In genomic region chr19:41785653-41786052, GRCh38 we compare ENCODE assay signal across 8 cellular contexts. TPM values are rescaled to one million over a fixed set of nuclear protein-coding genes. Genes with fewer than 3 reads are reported as not detected.
DNase-seq lines count a peak whose midpoint lies in the region; ATAC-seq and TF ChIP-seq lines count a peak whose summit lies in the region.

No MANE protein-coding gene starts in this region.

- H3K4me3 ChIP-seq in SK-N-MC: peak overlapping the region; percentile 57

- DNase-seq in GM10266 (ENCODE audit: extremely low spot score) (peak; percentile 78), NCI-H1092 treated with DMSO at 0.1 percent for 48 hours (lab: John Stamatoyannopoulos, UW) (peak; percentile 87), SK-N-MC (ENCODE audit: low read depth, low spot score) (peak; percentile 63), left ventricle myocardium superior (no peak), sciatic nerve (ENCODE audit: low spot score) (peak; percentile 61)
- DNase-seq in activated naive CD4-positive, alpha-beta T cell treated with anti-CD3 and anti-CD28 coated beads, Interleukin-2, amount 50 U/mL, for 72 hours (ENCODE audit: low spot score in 2 of 2): peak; percentile 68 to 72

- no peaks in the 10 kb centered on the region for H3K9me3 ChIP-seq in SK-N-MC (ENCODE audit: low read depth, low read length)

- H3K9ac ChIP-seq in SK-N-MC (ENCODE audit: insufficient read length): no peak overlapping the region

- peak; percentile 96 for TF ChIP-seq CTCF in GM10266 (IDR thresholded peaks at IDR 0.05; ENCODE audit: control insufficient read depth, insufficient read depth, low read depth, missing control alignments)

- no peaks in the 10 kb centered on the region for H3K9me3 Mint-ChIP-seq in activated naive CD4-positive, alpha-beta T cell treated with anti-CD3 and anti-CD28 coated beads, Interleukin-2, amount 50 U/mL, for 72 hours

- ATAC-seq in activated naive CD4-positive, alpha-beta T cell treated with anti-CD3 and anti-CD28 coated beads, Interleukin-2, amount 50 U/mL, for 72 hours: peak; percentile 95 to 96
- ATAC-seq in left ventricle myocardium superior (peak; percentile 53), sciatic nerve (no peak), HG03378 (IDR thresholded peaks at IDR 0.05; ENCODE audit: unreplicated experiment) (no peak), HG02852 (IDR thresholded peaks at IDR 0.05; ENCODE audit: unreplicated experiment) (no peak)

- H3K36me3 Mint-ChIP-seq in activated naive CD4-positive, alpha-beta T cell treated with anti-CD3 and anti-CD28 coated beads, Interleukin-2, amount 50 U/mL, for 72 hours: no peaks in the 10 kb centered on the region

- H3K27ac Mint-ChIP-seq in activated naive CD4-positive, alpha-beta T cell treated with anti-CD3 and anti-CD28 coated beads, Interleukin-2, amount 50 U/mL, for 72 hours: no peak overlapping the region

- H3K27ac ChIP-seq in SK-N-MC: no peak overlapping the region

- intact Hi-C loops in left ventricle myocardium superior (cut with micrococcal nuclease): no loop called here
- intact Hi-C loops in sciatic nerve (cut with DNase I): no loop called here

- H3K36me3 ChIP-seq in SK-N-MC (ENCODE audit: insufficient read depth, low read length): no peaks in the 10 kb centered on the region

RNA-seq across cellular contexts. Expression of gene CEACAM3, which starts 10.7 kb away (rescaled TPM):
- total RNA-seq in activated naive CD4-positive, alpha-beta T cell treated with anti-CD3 and anti-CD28 coated beads, Interleukin-2, amount 50 U/mL, for 72 hours: not detected
- total RNA-seq in left ventricle myocardium superior (0.32 TPM), sciatic nerve (3.3 TPM)

RNA-seq across cellular contexts. Expression of gene CEACAM6, which starts 30.3 kb away (rescaled TPM):
- not detected for total RNA-seq in activated naive CD4-positive, alpha-beta T cell treated with anti-CD3 and anti-CD28 coated beads, Interleukin-2, amount 50 U/mL, for 72 hours
- not detected for total RNA-seq in left ventricle myocardium superior
- 1.1 TPM for total RNA-seq in sciatic nerve

RNA-seq across cellular contexts. Expression of gene LYPD4, which starts 58.8 kb away (rescaled TPM):
- not detected for total RNA-seq in activated naive CD4-positive, alpha-beta T cell treated with anti-CD3 and anti-CD28 coated beads, Interleukin-2, amount 50 U/mL, for 72 hours
- total RNA-seq in left ventricle myocardium superior (not detected), sciatic nerve (not detected)

RNA-seq across cellular contexts. Expression of gene DMRTC2, which starts 59.2 kb away (rescaled TPM):
- not detected for total RNA-seq in activated naive CD4-positive, alpha-beta T cell treated with anti-CD3 and anti-CD28 coated beads, Interleukin-2, amount 50 U/mL, for 72 hours
- total RNA-seq in left ventricle myocardium superior (not detected), sciatic nerve (not detected)

Comparison
In these comparisons a context has a peak if more than half of its experiments do, and no peak if none do; other contexts are left out.
1. ATAC-seq: peak in activated naive CD4-positive, alpha-beta T cell treated with anti-CD3 and anti-CD28 coated beads, Interleukin-2, amount 50 U/mL, for 72 hours (2 of 2) and left ventricle myocardium superior (single experiment); none in sciatic nerve (single experiment), HG03378 (single experiment) and HG02852 (single experiment).